In genomic region chr13:24012648-24013047, GRCh38 we compare ENCODE assay signal across 21 cellular contexts.
"Had no signal": no experiment of that assay in that cellular context is flagged by ENCODE, and none has a peak within 500 bp of the region (broad histone marks: within the 10 kb centered on the region; RNA-seq: fewer than 3 reads in every experiment).

No MANE protein-coding gene starts in this region.

- ATAC-seq: gastrocnemius medialis; naive thymus-derived CD4-positive, alpha-beta T cell; T-helper 17 cell had no signal

- H3K36me3 ChIP-seq: esophagus muscularis mucosa, gastrocnemius medialis, neural progenitor cell, prostate gland, thyroid gland had no signal

- H3K4me1 ChIP-seq: esophagus muscularis mucosa, gastrocnemius medialis, neural progenitor cell, prostate gland, thyroid gland had no signal

- H3K4me3 Mint-ChIP-seq: activated CD4-positive, alpha-beta memory T cell treated with anti-CD3 and anti-CD28 coated beads for 36 hours; activated naive CD8-positive, alpha-beta T cell treated with anti-CD3 and anti-CD28 coated beads, Interleukin-2, amount 10 ng/mL, durations not matched to agents 7 days and 5 days; memory B cell; naive thymus-derived CD4-positive, alpha-beta T cell; neural progenitor cell; T-helper 17 cell had no signal

- H3K27me3 ChIP-seq: esophagus muscularis mucosa, gastrocnemius medialis, neural progenitor cell, thyroid gland had no signal

- H2AFZ ChIP-seq: neural progenitor cell had no signal

- H3K27ac ChIP-seq: esophagus muscularis mucosa, gastrocnemius medialis, neural progenitor cell, prostate gland, thyroid gland had no signal

- DNase-seq: activated CD4-positive, alpha-beta memory T cell treated with anti-CD3 and anti-CD28 coated beads for 36 hours; activated CD4-positive, alpha-beta T cell treated with anti-CD3 and anti-CD28 coated beads for 48 hours; activated CD4-positive, CD25-positive, alpha-beta regulatory T cell; activated naive CD4-positive, alpha-beta T cell treated with Interleukin-2 at 50 U/mL for 16 hours; activated naive CD8-positive, alpha-beta T cell treated with anti-CD3 and anti-CD28 coated beads, Interleukin-2, amount 10 ng/mL, durations not matched to agents 7 days and 5 days; activated T-cell treated with anti-CD3 and anti-CD28 coated beads, Interleukin-2, amount 50 U/mL, for 48 hours; amniotic stem cell; cerebellar nuclear complex; cortex of kidney; gastrocnemius medialis; hippocampal formation; naive thymus-derived CD4-positive, alpha-beta T cell; stimulated activated CD4-positive, alpha-beta T cell treated with anti-CD3 and anti-CD28 coated beads, Interleukin-2, amount 100 ng/mL, for 48 hours; stimulated activated CD8-positive, alpha-beta memory T cell treated with anti-CD3 and anti-CD28 coated beads, Interleukin-4, amount 100 ng/mL, for 48 hours; stimulated activated naive CD4-positive, alpha-beta T cell treated with Interleukin-2 at 50 U/mL for 16 hours; T-helper 17 cell; thyroid gland had no signal

- H3K36me3 Mint-ChIP-seq: activated CD4-positive, alpha-beta memory T cell treated with anti-CD3 and anti-CD28 coated beads for 36 hours; activated naive CD8-positive, alpha-beta T cell treated with anti-CD3 and anti-CD28 coated beads, Interleukin-2, amount 10 ng/mL, durations not matched to agents 7 days and 5 days; memory B cell; naive thymus-derived CD4-positive, alpha-beta T cell had no signal

- H3K9me3 ChIP-seq: esophagus muscularis mucosa, gastrocnemius medialis, prostate gland, thyroid gland had no signal

- H3K27ac Mint-ChIP-seq: activated CD4-positive, alpha-beta memory T cell treated with anti-CD3 and anti-CD28 coated beads for 36 hours; activated naive CD8-positive, alpha-beta T cell treated with anti-CD3 and anti-CD28 coated beads, Interleukin-2, amount 10 ng/mL, durations not matched to agents 7 days and 5 days; memory B cell; naive thymus-derived CD4-positive, alpha-beta T cell; neural progenitor cell had no signal

- H3K27me3 Mint-ChIP-seq: activated CD4-positive, alpha-beta memory T cell treated with anti-CD3 and anti-CD28 coated beads for 36 hours had no signal

- H3K4me1 Mint-ChIP-seq: activated naive CD8-positive, alpha-beta T cell treated with anti-CD3 and anti-CD28 coated beads, Interleukin-2, amount 10 ng/mL, durations not matched to agents 7 days and 5 days; memory B cell had no signal

- H3K4me2 ChIP-seq: neural progenitor cell had no signal

- H3K4me3 ChIP-seq: esophagus muscularis mucosa, gastrocnemius medialis, neural progenitor cell, prostate gland, thyroid gland had no signal

- H3K9me3 Mint-ChIP-seq: activated CD4-positive, alpha-beta memory T cell treated with anti-CD3 and anti-CD28 coated beads for 36 hours; activated naive CD8-positive, alpha-beta T cell treated with anti-CD3 and anti-CD28 coated beads, Interleukin-2, amount 10 ng/mL, durations not matched to agents 7 days and 5 days; memory B cell; naive thymus-derived CD4-positive, alpha-beta T cell; neural progenitor cell had no signal
